Comparison of ENCODE assay signal across 15 cellular contexts in genomic region chr6:11514672-11515071, GRCh38. TPM values are rescaled to one million over a fixed set of nuclear protein-coding genes. Genes with fewer than 3 reads are reported as not detected.
DNase-seq lines count a peak whose midpoint lies in the region; ATAC-seq and TF ChIP-seq lines count a peak whose summit lies in the region.
"Had no signal": no experiment of that assay in that cellular context is flagged by ENCODE, and none has a peak within 500 bp of the region (broad histone marks: within the 10 kb centered on the region; RNA-seq: fewer than 3 reads in every experiment).

No MANE protein-coding gene starts in this region.

- H3K79me2 ChIP-seq in mesendoderm (ENCODE audit: control insufficient read depth, insufficient read depth, low read length), result no peaks in the 10 kb centered on the region

- no peak overlapping the region for H4K8ac ChIP-seq in mesendoderm (ENCODE audit: low read depth, low read length)

- intact Hi-C loops in right cardiac atrium (cut with DNase I), result no loop called here

- H3K9me3 ChIP-seq in right cardiac atrium (ENCODE audit: control insufficient read depth, low read length), result no peaks in the 10 kb centered on the region

- H3K4me3 ChIP-seq in mesendoderm (ENCODE audit: low read length) (no peak overlapping the region), right cardiac atrium (ENCODE audit: low read length) (no peak overlapping the region)
- H3K4me3 ChIP-seq: A549, Peyer's patch had no signal

- DNase-seq in stimulated activated naive CD8-positive, alpha-beta T cell treated with anti-CD3 and anti-CD28 coated beads, Interleukin-15, Interleukin-2, amounts not matched to agents 100 U/mL and 50 U/mL, for 24 hours, result no peak
- DNase-seq in mesendoderm (no peak), right cardiac atrium (no peak), erythroblast (lab: John Stamatoyannopoulos, UW) (no peak)
- no peak for DNase-seq in activated T-cell treated with anti-CD3 and anti-CD28 coated beads, Interleukin-2, amount 50 U/mL, for 72 hours
- DNase-seq: activated naive CD4-positive, alpha-beta T cell treated with Interleukin-2 at 50 U/mL for 16 hours; DND-41; mesenchymal stem cell; NCI-H1930; Peyer's patch had no signal

- H3K27me3 Mint-ChIP-seq in stimulated activated naive CD8-positive, alpha-beta T cell treated with anti-CD3 and anti-CD28 coated beads, Interleukin-15, Interleukin-2, amounts not matched to agents 100 ng/mL and 50 ng/mL, for 24 hours, result peaks cover 33% of the 10 kb centered on the region
- H3K27me3 Mint-ChIP-seq in activated T-cell treated with anti-CD3 and anti-CD28 coated beads, Interleukin-2, amount 50 U/mL, for 72 hours (ENCODE audit: low read depth), result peaks cover 26% of the 10 kb centered on the region

- H3K9ac ChIP-seq in mesendoderm (ENCODE audit: low read length), result no peak overlapping the region

- no peak overlapping the region for H3K23ac ChIP-seq in mesendoderm (ENCODE audit: low read length)

- H3K27me3 ChIP-seq in mesendoderm (ENCODE audit: insufficient read depth, low read length, poor library complexity) (no peaks in the 10 kb centered on the region), right cardiac atrium (ENCODE audit: control insufficient read depth, insufficient read depth) (no peaks in the 10 kb centered on the region)
- H3K27me3 ChIP-seq: Peyer's patch had no signal

- no peak overlapping the region for H3K4me3 Mint-ChIP-seq in stimulated activated naive CD8-positive, alpha-beta T cell treated with anti-CD3 and anti-CD28 coated beads, Interleukin-15, Interleukin-2, amounts not matched to agents 100 ng/mL and 50 ng/mL, for 24 hours
- no peak overlapping the region for H3K4me3 Mint-ChIP-seq in activated T-cell treated with anti-CD3 and anti-CD28 coated beads, Interleukin-2, amount 50 U/mL, for 72 hours

- ATAC-seq in stimulated activated naive CD8-positive, alpha-beta T cell treated with anti-CD3 and anti-CD28 coated beads, Interleukin-15, Interleukin-2, amounts not matched to agents 100 U/mL and 50 U/mL, for 24 hours, result no peak
- ATAC-seq in HG02610 (IDR thresholded peaks at IDR 0.05; ENCODE audit: unreplicated experiment), result peak; percentile 90
- ATAC-seq in HG03432 (IDR thresholded peaks at IDR 0.05; ENCODE audit: unreplicated experiment), result peak; percentile 88
- ATAC-seq in right cardiac atrium, result no peak
- ATAC-seq in activated T-cell treated with anti-CD3 and anti-CD28 coated beads, Interleukin-2, amount 50 U/mL, for 72 hours (replicated peaks in 1 of 2), result no peak
- ATAC-seq: A549 had no signal

- H2BK120ac ChIP-seq in mesendoderm (ENCODE audit: low read depth, low read length), result no peak overlapping the region

- no peak overlapping the region for H4K5ac ChIP-seq in mesendoderm (ENCODE audit: low read length)

- H3K4me1 Mint-ChIP-seq in stimulated activated naive CD8-positive, alpha-beta T cell treated with anti-CD3 and anti-CD28 coated beads, Interleukin-15, Interleukin-2, amounts not matched to agents 100 ng/mL and 50 ng/mL, for 24 hours (ENCODE audit: low read depth), result peaks cover 5% of the 10 kb centered on the region
- H3K4me1 Mint-ChIP-seq in activated T-cell treated with anti-CD3 and anti-CD28 coated beads, Interleukin-2, amount 50 U/mL, for 72 hours (ENCODE audit: low read depth), result peaks cover 10% of the 10 kb centered on the region

- H3K36me3 Mint-ChIP-seq in stimulated activated naive CD8-positive, alpha-beta T cell treated with anti-CD3 and anti-CD28 coated beads, Interleukin-15, Interleukin-2, amounts not matched to agents 100 ng/mL and 50 ng/mL, for 24 hours (ENCODE audit: low read depth), result no peaks in the 10 kb centered on the region
- H3K36me3 Mint-ChIP-seq in activated T-cell treated with anti-CD3 and anti-CD28 coated beads, Interleukin-2, amount 50 U/mL, for 72 hours (ENCODE audit: insufficient read depth in 2 of 2), result peaks cover 0 to 4% of the 10 kb centered on the region in 2 donors

- no peak overlapping the region for H2AK5ac ChIP-seq in mesendoderm (ENCODE audit: low read length)

- no peak overlapping the region for H2BK15ac ChIP-seq in mesendoderm (replicated peaks; ENCODE audit: low read depth)

- no peak overlapping the region for H3K4ac ChIP-seq in mesendoderm (ENCODE audit: low read depth, low read length)

- no peak overlapping the region for H3K56ac ChIP-seq in mesendoderm (ENCODE audit: low read length)

- no CpG with 5 or more reads among the region's 3 CpGs for WGBS in mesendoderm (ENCODE audit: extremely low coverage, insufficient coverage, low lambda C conversion rate)
- 76% methylated on average over 3 of the region's 3 CpGs for WGBS in right cardiac atrium

- H3K27ac Mint-ChIP-seq in stimulated activated naive CD8-positive, alpha-beta T cell treated with anti-CD3 and anti-CD28 coated beads, Interleukin-15, Interleukin-2, amounts not matched to agents 100 ng/mL and 50 ng/mL, for 24 hours, result peak overlapping the region; percentile 17
- no peak overlapping the region for H3K27ac Mint-ChIP-seq in activated T-cell treated with anti-CD3 and anti-CD28 coated beads, Interleukin-2, amount 50 U/mL, for 72 hours

- H3K18ac ChIP-seq in mesendoderm (ENCODE audit: low read length), result no peak overlapping the region

- no peak overlapping the region for H3K27ac ChIP-seq in mesendoderm (ENCODE audit: low read depth, low read length)
- H3K27ac ChIP-seq in right cardiac atrium (ENCODE audit: low read length), result no peak overlapping the region
- H3K27ac ChIP-seq: A549, Peyer's patch, VCaP had no signal

- no peak for TF ChIP-seq POLR2A in erythroblast (IDR thresholded peaks at IDR 0.05; ENCODE audit: low read length)

- no peaks in the 10 kb centered on the region for H3K9me3 Mint-ChIP-seq in stimulated activated naive CD8-positive, alpha-beta T cell treated with anti-CD3 and anti-CD28 coated beads, Interleukin-15, Interleukin-2, amounts not matched to agents 100 ng/mL and 50 ng/mL, for 24 hours
- H3K9me3 Mint-ChIP-seq in activated T-cell treated with anti-CD3 and anti-CD28 coated beads, Interleukin-2, amount 50 U/mL, for 72 hours, result peaks cover 3% of the 10 kb centered on the region in 2 donors

- no peaks in the 10 kb centered on the region for H3K4me1 ChIP-seq in mesendoderm (ENCODE audit: control insufficient read depth, low read depth, low read length)
- no peaks in the 10 kb centered on the region for H3K4me1 ChIP-seq in right cardiac atrium (ENCODE audit: control insufficient read depth, insufficient read depth, low read length)
- H3K4me1 ChIP-seq: A549, Peyer's patch had no signal

- H3K79me1 ChIP-seq in mesendoderm (ENCODE audit: low read length), result no peaks in the 10 kb centered on the region

- no peaks in the 10 kb centered on the region for H3K36me3 ChIP-seq in mesendoderm (ENCODE audit: control insufficient read depth, insufficient read depth, low read length)
- H3K36me3 ChIP-seq: Peyer's patch had no signal

- no peak overlapping the region for H3K4me2 ChIP-seq in mesendoderm (ENCODE audit: low read length)
- H3K4me2 ChIP-seq: A549 had no signal

- H2BK5ac ChIP-seq in mesendoderm (ENCODE audit: low read length), result no peak overlapping the region

RNA-seq across cellular contexts. Expression of gene TMEM170B, which starts 22.9 kb away (rescaled TPM):
- 1.3 TPM for polyA plus RNA-seq in mesendoderm (2013, experiment 1 of 2)
- polyA plus RNA-seq in mesendoderm (2013, experiment 2 of 2), result 1.3 TPM
- 1 to 10 TPM; 4.9 to 5.7 (median 5.4) TPM for total RNA-seq in right cardiac atrium
- 1.8 TPM for polyA plus RNA-seq in right cardiac atrium
- total RNA-seq in activated T-cell treated with anti-CD3 and anti-CD28 coated beads, Interleukin-2, amount 50 U/mL, for 72 hours, result 1 to 10 TPM; 1.0 to 1.6 TPM

Comparison
In these comparisons a context has a peak if more than half of its experiments do, and no peak if none do; other contexts are left out.
1. ATAC-seq: peak in HG02610 (single experiment) and HG03432 (single experiment); none in stimulated activated naive CD8-positive, alpha-beta T cell treated with anti-CD3 and anti-CD28 coated beads, Interleukin-15, Interleukin-2, amounts not matched to agents 100 U/mL and 50 U/mL, for 24 hours (single experiment), right cardiac atrium (0 of 2) and activated T-cell treated with anti-CD3 and anti-CD28 coated beads, Interleukin-2, amount 50 U/mL, for 72 hours (0 of 2).